ENCODE assay signal across 18 cellular contexts in genomic region chr15:31457161-31457560, GRCh38.
A peak's percentile ranks its signal among the peaks of the same experiment; 100 is the strongest.
DNase-seq lines count a peak whose midpoint lies in the region; ATAC-seq and TF ChIP-seq lines count a peak whose summit lies in the region.
"Had no signal": no experiment of that assay in that cellular context is flagged by ENCODE, and none has a peak within 500 bp of the region (broad histone marks: within the 10 kb centered on the region; RNA-seq: fewer than 3 reads in every experiment).

No MANE protein-coding gene starts in this region.

- H3K14ac ChIP-seq in IMR-90 (replicated peaks; ENCODE audit: low read depth, low read length): peak overlapping the region; percentile 5; the same call in 1 of the 2 replicates

- TF ChIP-seq CTCF in IMR-90 (conservative IDR thresholded peaks at IDR 0.05; ENCODE audit: low read depth, low read length) (no peak), coronary artery (IDR thresholded peaks at IDR 0.05) (no peak), osteocyte (IDR thresholded peaks at IDR 0.05) (no peak), tibial nerve (IDR thresholded peaks at IDR 0.05) (no peak)

- no peak overlapping the region for H3K27ac ChIP-seq in IMR-90 (ENCODE audit: insufficient read depth, low read length)
- peak overlapping the region; percentile 39 to 58 for H3K27ac ChIP-seq in coronary artery
- H3K27ac ChIP-seq in tibial nerve: peak overlapping the region in 1 of 4 donors; percentile 40
- H3K27ac ChIP-seq: colonic mucosa had no signal

- in situ Hi-C loops in IMR-90 (cut with MboI; ENCODE audit: low sequenced_read_pairs): no loop called here

- no peak overlapping the region for H4K5ac ChIP-seq in IMR-90 (ENCODE audit: low read depth, low read length)

- H3K9me1 ChIP-seq in IMR-90 (ENCODE audit: insufficient read depth, low read length): peaks cover 7% of the 10 kb centered on the region; the same call in 1 of the 2 replicates

- no peak for ATAC-seq in IMR-90 (ENCODE audit: low read depth)
- ATAC-seq: activated T-cell treated with anti-CD3 and anti-CD28 coated beads, Interleukin-2, amount 50 U/mL, for 72 hours had no signal

- WGBS in IMR-90 (ENCODE audit: extremely low coverage in 2 of 2, insufficient read length in 1 of 2), 2 experiments: no CpG with 5 or more reads among the region's 5 CpGs
- 37 to 68% methylated on average over 5 of the region's 5 CpGs for WGBS in tibial nerve, 2 donors

- TF ChIP-seq EP300 in tibial nerve (IDR thresholded peaks at IDR 0.05): no peak

- dilution Hi-C loops in IMR-90 (cut with HindIII; ENCODE audit: low sequenced_read_pairs, unreplicated experiment): no loop called here

- 0 out of 2 replicates have a peak overlapping the region, but pooled peaks have one; percentile 31 for H2AK5ac ChIP-seq in IMR-90 (ENCODE audit: low read depth, low read length)

- no peak for TF ChIP-seq POLR2A in IMR-90 (IDR thresholded peaks at IDR 0.05; ENCODE audit: low read depth, low read length)
- TF ChIP-seq POLR2A in tibial nerve (IDR thresholded peaks at IDR 0.05): no peak

- peaks cover 8% of the 10 kb centered on the region for H3K27me3 Mint-ChIP-seq in osteocyte (ENCODE audit: unreplicated experiment)
- no peaks in the 10 kb centered on the region for H3K27me3 Mint-ChIP-seq in activated T-cell treated with anti-CD3 and anti-CD28 coated beads, Interleukin-2, amount 50 U/mL, for 24 hours

- no TSS peak for BruUV-seq in IMR-90 (replicated peaks; lab: Mats Ljungman, UMichigan)

- H2AFZ ChIP-seq in IMR-90 (replicated peaks; ENCODE audit: low read length, poor library complexity): no peak overlapping the region

- POLR2A ChIA-PET in IMR-90 (lab: Charles Lee; ENCODE audit: unreplicated experiment): no interaction called here

- CTCF ChIA-PET in IMR-90 (lab: Yijun Ruan, JAX): interaction anchor here (0.8 kb wide), 1 partner anchor 31 kb away, joined by 3 read pairs; no protein-coding TSS in a partner anchor

- H3K4me3 Mint-ChIP-seq in osteocyte (ENCODE audit: unreplicated experiment): no peak overlapping the region
- no peak overlapping the region for H3K4me3 Mint-ChIP-seq in activated T-cell treated with anti-CD3 and anti-CD28 coated beads, Interleukin-2, amount 50 U/mL, for 24 hours
- H3K4me3 Mint-ChIP-seq: activated T-cell treated with anti-CD3 and anti-CD28 coated beads, Interleukin-2, amount 50 U/mL, for 72 hours had no signal

- no peak overlapping the region for H2BK120ac ChIP-seq in IMR-90 (ENCODE audit: low read depth, low read length)

- H3K9me3 ChIP-seq in IMR-90 (ENCODE audit: control insufficient read depth, insufficient read depth, low read length) (no peaks in the 10 kb centered on the region), tibial nerve (peaks cover 0 to 19% (median 0%) of the 10 kb centered on the region in 4 donors)
- H3K9me3 ChIP-seq: colonic mucosa, uterus had no signal

- no peak overlapping the region for H3K56ac ChIP-seq in IMR-90 (ENCODE audit: extremely low read depth, insufficient read depth, low read length)

- no peaks in the 10 kb centered on the region for H3K36me3 ChIP-seq in IMR-90 (ENCODE audit: control insufficient read depth, insufficient read depth, low read length)
- no peaks in the 10 kb centered on the region for H3K36me3 ChIP-seq in tibial nerve
- H3K36me3 ChIP-seq: colonic mucosa, uterus had no signal

- H3K9me3 Mint-ChIP-seq in osteocyte (ENCODE audit: unreplicated experiment): peaks cover 11% of the 10 kb centered on the region
- peaks cover 2% of the 10 kb centered on the region for H3K9me3 Mint-ChIP-seq in activated T-cell treated with anti-CD3 and anti-CD28 coated beads, Interleukin-2, amount 50 U/mL, for 24 hours

- H3K27ac Mint-ChIP-seq in osteocyte (ENCODE audit: unreplicated experiment): no peak overlapping the region
- H3K27ac Mint-ChIP-seq in activated T-cell treated with anti-CD3 and anti-CD28 coated beads, Interleukin-2, amount 50 U/mL, for 24 hours: no peak overlapping the region
- H3K27ac Mint-ChIP-seq: activated T-cell treated with anti-CD3 and anti-CD28 coated beads, Interleukin-2, amount 50 U/mL, for 72 hours had no signal

- no peak overlapping the region for H3K4me2 ChIP-seq in IMR-90 (ENCODE audit: low read depth, low read length)

- intact Hi-C loops in IMR-90 (cut with micrococcal nuclease): no loop called here

- H3K23ac ChIP-seq in IMR-90 (ENCODE audit: low read depth, low read length): 0 out of 2 replicates have a peak overlapping the region, but pooled peaks have one; percentile 26

- H2BK20ac ChIP-seq in IMR-90 (ENCODE audit: low read depth, low read length): peak overlapping the region; percentile 48; the same call in 1 of the 2 replicates

- H3K4me3 ChIP-seq in IMR-90 (ENCODE audit: insufficient read depth, low read depth, low read length) (no peak overlapping the region), coronary artery (no peak overlapping the region), tibial nerve (no peak overlapping the region)
- H3K4me3 ChIP-seq: colonic mucosa, lung, uterus had no signal

- DNase-seq in AG20443 (ENCODE audit: low spot score) (peak; percentile 88), IMR-90 (no peak), coronary artery (ENCODE audit: low spot score) (peak; percentile 49), osteocyte (ENCODE audit: extremely low spot score, unreplicated experiment) (peak; percentile 44), tibial nerve (ENCODE audit: low spot score in 2 of 2) (no peak), NCI-H524 (lab: John Stamatoyannopoulos, UW) (no peak), glomerular visceral epithelial cell (ENCODE audit: extremely low spot score) (no peak)
- no peak for DNase-seq in activated T-cell treated with anti-CD3 and anti-CD28 coated beads, Interleukin-2, amount 50 U/mL, for 24 hours
- DNase-seq: activated CD4-positive, alpha-beta T cell treated with anti-CD3 and anti-CD28 coated beads for 48 hours; activated T-cell treated with anti-CD3 and anti-CD28 coated beads, Interleukin-2, amount 50 U/mL, for 72 hours; C1 segment of cervical spinal cord; colonic mucosa; NCI-H2081 treated with DMSO at 0.1 percent for 48 hours; NCI-H748 treated with DMSO at 0.1 percent for 48 hours; SHP77 treated with DMSO at 0.1 percent for 48 hours; T1000 had no signal

- peaks cover 2% of the 10 kb centered on the region for H3K36me3 Mint-ChIP-seq in osteocyte (ENCODE audit: unreplicated experiment)
- no peaks in the 10 kb centered on the region for H3K36me3 Mint-ChIP-seq in activated T-cell treated with anti-CD3 and anti-CD28 coated beads, Interleukin-2, amount 50 U/mL, for 24 hours (ENCODE audit: low read depth)

- H2AK9ac ChIP-seq in IMR-90 (replicated peaks; ENCODE audit: low read depth, low read length, poor library complexity): no peak overlapping the region

- H3K4me1 ChIP-seq in IMR-90 (ENCODE audit: control insufficient read depth, insufficient read depth, low read length): peaks cover 4% of the 10 kb centered on the region
- H3K4me1 ChIP-seq in tibial nerve: peaks cover 0 to 16% (median 3%) of the 10 kb centered on the region in 4 donors
- H3K4me1 ChIP-seq: colonic mucosa, uterus had no signal

- no peak for TF ChIP-seq RAD21 in IMR-90 (IDR thresholded peaks at IDR 0.05; ENCODE audit: low read length)

- H2BK5ac ChIP-seq in IMR-90 (ENCODE audit: low read depth, low read length, poor library complexity, severe bottlenecking): no peak overlapping the region

- no peak overlapping the region for H4K8ac ChIP-seq in IMR-90 (ENCODE audit: low read depth in 2 of 2, low read length in 2 of 2)

- peak overlapping the region; percentile 60 for H3K4ac ChIP-seq in IMR-90 (ENCODE audit: low read depth, low read length)

- peaks cover 15% of the 10 kb centered on the region for H3K4me1 Mint-ChIP-seq in osteocyte (ENCODE audit: unreplicated experiment)
- H3K4me1 Mint-ChIP-seq in activated T-cell treated with anti-CD3 and anti-CD28 coated beads, Interleukin-2, amount 50 U/mL, for 24 hours (ENCODE audit: low read depth): peaks cover 42% of the 10 kb centered on the region

- no peak overlapping the region for H2BK15ac ChIP-seq in IMR-90 (ENCODE audit: low read depth, low read length)

- H3K27me3 ChIP-seq in IMR-90 (ENCODE audit: control insufficient read depth, insufficient read depth, low read length) (no peaks in the 10 kb centered on the region), tibial nerve (no peaks in the 10 kb centered on the region)
- H3K27me3 ChIP-seq: colonic mucosa, uterus had no signal

- H4K20me1 ChIP-seq in IMR-90 (ENCODE audit: insufficient read depth, low read length): no peaks in the 10 kb centered on the region

- no peaks in the 10 kb centered on the region for H3K79me1 ChIP-seq in IMR-90 (ENCODE audit: low read depth in 1 of 2, low read length in 2 of 2)

- H3K9ac ChIP-seq in IMR-90 (ENCODE audit: low read depth, low read length): no peak overlapping the region

- no peak overlapping the region for H3K18ac ChIP-seq in IMR-90 (ENCODE audit: low read depth, low read length)

- H4K91ac ChIP-seq in IMR-90 (ENCODE audit: insufficient read depth, low read depth, low read length): no peak overlapping the region

TF ChIP-seq in IMR-90, 13 proteins besides CTCF, POLR2A, EP300 and RAD21 (continues in another document):
- TF ChIP-seq BHLHE40 (IDR thresholded peaks at IDR 0.05; ENCODE audit: low read depth, low read length) (no peak), MAFK (IDR thresholded peaks at IDR 0.05; ENCODE audit: low read depth, low read length) (no peak), MXI1 (IDR thresholded peaks at IDR 0.05; ENCODE audit: borderline replicate concordance, low read depth, low read length) (no peak), RCOR1 (IDR thresholded peaks at IDR 0.05; ENCODE audit: insufficient replicate concordance, low read length) (no peak), MAZ (IDR thresholded peaks at IDR 0.05; ENCODE audit: borderline replicate concordance, low read depth, low read length) (no peak), USF2 (IDR thresholded peaks at IDR 0.05; ENCODE audit: low read depth, low read length) (no peak), SMC3 (IDR thresholded peaks at IDR 0.05; ENCODE audit: low read depth, low read length) (no peak)
- TF ChIP-seq, protein P1, sequence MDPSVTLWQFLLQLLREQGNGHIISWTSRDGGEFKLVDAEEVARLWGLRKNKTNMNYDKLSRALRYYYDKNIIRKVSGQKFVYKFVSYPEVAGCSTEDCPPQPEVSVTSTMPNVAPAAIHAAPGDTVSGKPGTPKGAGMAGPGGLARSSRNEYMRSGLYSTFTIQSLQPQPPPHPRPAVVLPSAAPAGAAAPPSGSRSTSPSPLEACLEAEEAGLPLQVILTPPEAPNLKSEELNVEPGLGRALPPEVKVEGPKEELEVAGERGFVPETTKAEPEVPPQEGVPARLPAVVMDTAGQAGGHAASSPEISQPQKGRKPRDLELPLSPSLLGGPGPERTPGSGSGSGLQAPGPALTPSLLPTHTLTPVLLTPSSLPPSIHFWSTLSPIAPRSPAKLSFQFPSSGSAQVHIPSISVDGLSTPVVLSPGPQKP (IDR thresholded peaks at IDR 0.05; ENCODE audit: borderline replicate concordance, low read depth, low read length): no peak

Comparison
In these comparisons a context has a peak if more than half of its experiments do, and no peak if none do; other contexts are left out.
1. DNase-seq: peak in AG20443 (single experiment), coronary artery (single experiment) and osteocyte (single experiment); none in IMR-90 (single experiment), activated T-cell treated with anti-CD3 and anti-CD28 coated beads, Interleukin-2, amount 50 U/mL, for 24 hours (single experiment), tibial nerve (0 of 2), NCI-H524 (0 of 2) and glomerular visceral epithelial cell (single experiment).